ENCODE assay signal across 1 cellular context in genomic region chr3:51995346-51996156, GRCh38.
TF ChIP-seq lines count a peak whose summit lies in the region.

Gene RPL29 (minus strand): TSS chr3:51995895. CDS start chr3:51995461, 434 bp downstream.

TF ChIP-seq in HepG2, 621 proteins besides CTCF, POLR2A, EP300 and RAD21 (continued from another document and continues in another):
- TF ChIP-seq ZNF691 (CRISPR knock-in tag; IDR thresholded peaks at IDR 0.05; ENCODE audit: borderline replicate concordance, low read depth) (peak; percentile 66), GABPA (IDR thresholded peaks at IDR 0.05; ENCODE audit: low read depth, low read length) (peak; percentile 97), GABPA (CRISPR knock-in tag; IDR thresholded peaks at IDR 0.05; ENCODE audit: low read depth) (peak; percentile 100), ARNT (IDR thresholded peaks at IDR 0.05) (no peak), TIGD3 (CRISPR knock-in tag; IDR thresholded peaks at IDR 0.05; ENCODE audit: borderline replicate concordance) (no peak), MLX (CRISPR knock-in tag; IDR thresholded peaks at IDR 0.05) (no peak), CCAR2 (optimal IDR thresholded peaks at IDR 0.05; ENCODE audit: low read depth, low read length) (no peak), MATR3 (CRISPR knock-in tag; IDR thresholded peaks at IDR 0.05) (no peak), BRF2 (CRISPR knock-in tag; IDR thresholded peaks at IDR 0.05) (peak; percentile 70), PLRG1 (conservative IDR thresholded peaks at IDR 0.05) (no peak), CENPX (CRISPR knock-in tag; IDR thresholded peaks at IDR 0.05) (no peak), KLF15 (CRISPR knock-in tag; IDR thresholded peaks at IDR 0.05; ENCODE audit: borderline replicate concordance) (no peak; the same call in 1 of the 2 replicates), ZBTB3 (CRISPR knock-in tag; IDR thresholded peaks at IDR 0.05; ENCODE audit: borderline replicate concordance, low read depth) (peak; percentile 27; the same call in 1 of the 2 replicates), ZBTB40 (IDR thresholded peaks at IDR 0.05) (peak; percentile 97), ZBTB40 (CRISPR knock-in tag; IDR thresholded peaks at IDR 0.05) (no peak; the same call in 1 of the 2 replicates), ZNF761 (CRISPR knock-in tag; conservative IDR thresholded peaks at IDR 0.05) (peak; percentile 91), SATB2 (CRISPR knock-in tag; IDR thresholded peaks at IDR 0.05) (peak; percentile 43; the same call in 1 of the 2 replicates), NFIB (CRISPR knock-in tag; IDR thresholded peaks at IDR 0.05; ENCODE audit: borderline replicate concordance) (no peak), ZNF263 (CRISPR knock-in tag; IDR thresholded peaks at IDR 0.05) (peak; percentile 70), SP5 (CRISPR knock-in tag; IDR thresholded peaks at IDR 0.05; ENCODE audit: borderline replicate concordance, low read depth) (peak; percentile 13; the same call in 1 of the 2 replicates), EHMT2 (IDR thresholded peaks at IDR 0.05; ENCODE audit: borderline replicate concordance, low read depth, low read length) (no peak), CBFB (CRISPR knock-in tag; IDR thresholded peaks at IDR 0.05) (peak; percentile 92), FOXP4 (CRISPR knock-in tag; IDR thresholded peaks at IDR 0.05) (peak; percentile 67; the same call in 1 of the 2 replicates), ZNF367 (CRISPR knock-in tag; IDR thresholded peaks at IDR 0.05; ENCODE audit: borderline replicate concordance) (0 out of 2 replicates have a peak, but pooled peaks have one; percentile 56), KAT7 (CRISPR knock-in tag; IDR thresholded peaks at IDR 0.05; ENCODE audit: borderline replicate concordance) (peak; percentile 80; the same call in 1 of the 2 replicates), THYN1 (CRISPR knock-in tag; IDR thresholded peaks at IDR 0.05; ENCODE audit: borderline replicate concordance, low read depth) (no peak), ZNF468 (CRISPR knock-in tag; IDR thresholded peaks at IDR 0.05) (peak; percentile 84; the same call in 1 of the 2 replicates), GATAD2A (CRISPR knock-in tag; IDR thresholded peaks at IDR 0.05) (no peak; the same call in none of the 2 replicates), ZNF709 (CRISPR knock-in tag; IDR thresholded peaks at IDR 0.05) (no peak; the same call in 1 of the 2 replicates), NCOA5 (CRISPR knock-in tag; IDR thresholded peaks at IDR 0.05) (no peak), ZNF710 (CRISPR knock-in tag; IDR thresholded peaks at IDR 0.05; ENCODE audit: borderline replicate concordance) (peak; percentile 71; the same call in 1 of the 2 replicates), KLF12 (CRISPR knock-in tag; IDR thresholded peaks at IDR 0.05; ENCODE audit: borderline replicate concordance) (peak; percentile 80; the same call in 1 of the 2 replicates), LBX2 (CRISPR knock-in tag; IDR thresholded peaks at IDR 0.05; ENCODE audit: borderline replicate concordance) (peak; percentile 47; the same call in 1 of the 2 replicates), ZNF879 (CRISPR knock-in tag; IDR thresholded peaks at IDR 0.05) (no peak), ZNF44 (CRISPR knock-in tag; IDR thresholded peaks at IDR 0.05) (no peak; the same call in 1 of the 2 replicates), ZNF749 (CRISPR knock-in tag; IDR thresholded peaks at IDR 0.05; ENCODE audit: borderline replicate concordance) (peak; percentile 70; the same call in 1 of the 2 replicates), ZNF790 (CRISPR knock-in tag; IDR thresholded peaks at IDR 0.05; ENCODE audit: borderline replicate concordance) (no peak; the same call in 1 of the 2 replicates), HINFP (CRISPR knock-in tag; IDR thresholded peaks at IDR 0.05; ENCODE audit: low read depth) (no peak), ZNF3 (CRISPR knock-in tag; IDR thresholded peaks at IDR 0.05) (peak; percentile 62; the same call in 1 of the 2 replicates), HHEX (CRISPR knock-in tag; IDR thresholded peaks at IDR 0.05) (no peak), ZNF577 (CRISPR knock-in tag; IDR thresholded peaks at IDR 0.05; ENCODE audit: borderline replicate concordance, low read depth) (no peak), TCF12 (IDR thresholded peaks at IDR 0.05) (no peak), TCF12 (CRISPR knock-in tag; IDR thresholded peaks at IDR 0.05) (no peak), ATF1 (CRISPR knock-in tag; IDR thresholded peaks at IDR 0.05) (no peak)
